ENCODE assay signal across 20 cellular contexts in the genomic region with DNA sequence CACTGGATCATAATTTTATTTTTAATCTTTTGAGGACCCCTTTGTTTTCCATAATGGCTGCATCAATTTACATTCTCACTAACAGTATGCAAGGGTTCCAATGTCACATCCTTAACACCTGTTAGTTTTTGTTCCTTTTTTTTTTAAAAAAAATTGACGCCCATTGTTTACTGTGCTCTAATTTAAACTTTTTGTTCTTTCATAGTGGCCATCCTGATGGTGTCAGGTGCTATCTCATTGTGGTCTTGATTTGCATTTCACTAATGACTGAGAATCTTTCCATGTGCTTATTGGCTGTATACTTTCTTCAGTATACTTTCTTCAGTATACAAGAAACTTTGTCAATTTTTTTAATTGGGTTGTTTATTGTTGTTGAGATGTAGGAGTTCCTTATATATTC.
DNase-seq lines count a peak whose midpoint lies in the region; ATAC-seq and TF ChIP-seq lines count a peak whose summit lies in the region.
"Had no signal": no experiment of that assay in that cellular context is flagged by ENCODE, and none has a peak within 500 bp of the region (broad histone marks: within the 10 kb centered on the region; RNA-seq: fewer than 3 reads in every experiment).

No MANE protein-coding gene starts in this region.

- WGBS in spleen, 5 donors: 53 to 72% (median 55%) methylated on average over 1 of the region's 1 CpG

- H3K36me3 ChIP-seq in spleen: peaks cover 0 to 29% (median 4%) of the 10 kb centered on the region in 6 donors
- H3K36me3 ChIP-seq in HAP-1 (replicated peaks): no peaks in the 10 kb centered on the region
- H3K36me3 ChIP-seq: brain microvascular endothelial cell had no signal

- H3K4me1 ChIP-seq in spleen: peaks cover 0 to 9% (median 2%) of the 10 kb centered on the region in 6 donors
- no peaks in the 10 kb centered on the region for H3K4me1 ChIP-seq in HAP-1
- H3K4me1 ChIP-seq: BLaER1, left lung had no signal

- DNase-seq in spleen: no peak
- no peak for DNase-seq in left ventricle myocardium superior
- DNase-seq in NCI-H128 (lab: John Stamatoyannopoulos, UW; ENCODE audit: unreplicated experiment): no peak
- DNase-seq in HAP-1 (ENCODE audit: low spot score in 2 of 2): no peak
- no peak for DNase-seq in GM13976 (ENCODE audit: low spot score)
- DNase-seq: activated CD4-positive, alpha-beta T cell treated with anti-CD3 and anti-CD28 coated beads for 1 hour; activated CD8-positive, alpha-beta memory T cell treated with anti-CD3 and anti-CD28 coated beads, Interleukin-2, amount 50 U/mL, for 48 hours; activated naive CD4-positive, alpha-beta T cell treated with anti-CD3 and anti-CD28 coated beads, Interleukin-2, amount 50 U/mL, for 16 hours; brain microvascular endothelial cell; DMS53; HFFc6; left lung; naive thymus-derived CD8-positive, alpha-beta T cell; NCI-H1048; NCI-H2171 treated with DMSO at 0.1 percent for 48 hours had no signal

- TF ChIP-seq POLR2A in spleen (IDR thresholded peaks at IDR 0.05): no peak

- H3K9me3 ChIP-seq in spleen: no peaks in the 10 kb centered on the region
- no peaks in the 10 kb centered on the region for H3K9me3 ChIP-seq in HAP-1
- H3K9me3 ChIP-seq: BLaER1, left lung had no signal

- peak; percentile 60 for ATAC-seq in GM19023 (IDR thresholded peaks at IDR 0.05; ENCODE audit: unreplicated experiment)
- peak; percentile 73 for ATAC-seq in GM21529 (IDR thresholded peaks at IDR 0.05; ENCODE audit: unreplicated experiment)
- ATAC-seq in HG03108 (IDR thresholded peaks at IDR 0.05; ENCODE audit: unreplicated experiment): peak; percentile 72
- ATAC-seq in left ventricle myocardium superior: no peak
- ATAC-seq: left lung; naive thymus-derived CD8-positive, alpha-beta T cell; Right ventricle myocardium inferior had no signal

- in situ Hi-C loops in HAP-1 (cut with MboI; ENCODE audit: low sequenced_read_pairs) (no loop called here), GM13976 (cut with MboI; ENCODE audit: low sequenced_read_pairs, unreplicated experiment) (no loop called here)

- peak overlapping the region in 5 of 8 donors; percentile 32 to 73 (median 59) for H3K27ac ChIP-seq in spleen
- H3K27ac ChIP-seq: BLaER1, brain microvascular endothelial cell, left lung had no signal

- intact Hi-C loops in spleen (cut with DNase I; ENCODE audit: low total_unique reads) (no loop called here), left ventricle myocardium superior (cut with micrococcal nuclease) (no loop called here)

- TF ChIP-seq CTCF in spleen (IDR thresholded peaks at IDR 0.05 in 8 of 11, conservative IDR thresholded peaks at IDR 0.05 in 3 of 11) (no peak), GM13976 (IDR thresholded peaks at IDR 0.05; ENCODE audit: borderline replicate concordance, control extremely low read depth, extremely low read depth, insufficient read depth, missing control alignments) (no peak)

- H3K27me3 ChIP-seq in spleen (replicated peaks in 1 of 7) (no peaks in the 10 kb centered on the region), HAP-1 (ENCODE audit: low read depth) (no peaks in the 10 kb centered on the region)
- H3K27me3 ChIP-seq: BLaER1, brain microvascular endothelial cell, left lung had no signal

- H3K4me3 ChIP-seq in spleen: no peak overlapping the region
- no peak overlapping the region for H3K4me3 ChIP-seq in HAP-1
- H3K4me3 ChIP-seq: BLaER1, left lung had no signal
